In the genomic region with DNA sequence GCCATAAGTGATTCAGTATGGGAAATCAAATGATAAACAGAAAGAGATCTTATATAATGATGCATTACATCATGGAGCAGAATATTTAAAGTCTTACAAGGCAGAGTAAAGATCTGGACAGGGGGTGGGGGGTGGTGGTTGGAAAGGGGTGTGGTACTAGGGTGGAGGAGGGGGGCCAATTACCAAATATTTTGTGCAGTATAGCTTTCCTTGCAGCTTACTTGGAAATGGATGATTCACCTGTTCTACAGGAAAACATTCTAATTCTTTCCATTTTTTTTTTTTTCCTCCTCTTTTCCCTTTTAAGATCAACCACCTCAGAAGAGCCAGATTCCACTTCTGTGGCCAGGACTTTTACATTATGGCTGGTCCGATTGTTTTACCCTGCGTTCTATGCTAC, we compare ENCODE assay signal across 15 cellular contexts.
DNase-seq lines count a peak whose midpoint lies in the region; ATAC-seq, FAIRE-seq and TF ChIP-seq lines count a peak whose summit lies in the region.
"Had no signal": no experiment of that assay in that cellular context is flagged by ENCODE, and none has a peak within 500 bp of the region (broad histone marks: within the 10 kb centered on the region; RNA-seq: fewer than 3 reads in every experiment).

No MANE protein-coding gene starts in this region.

- TF ChIP-seq CTCF in suprapubic skin (IDR thresholded peaks at IDR 0.05) (no peak), psoas muscle (IDR thresholded peaks at IDR 0.05) (no peak)

- WGBS in suprapubic skin: 77% methylated on average over 2 of the region's 2 CpGs
- 76 to 83% (median 77%) methylated on average over 2 of the region's 2 CpGs for WGBS in psoas muscle, 3 donors

- intact Hi-C loops in psoas muscle (cut with DNase I): loop anchor here in 1 of 2 donors (5.0 kb wide), 1 partner anchor 57 kb away; no protein-coding TSS in a partner anchor

- DNase-seq in caudate nucleus (lab: John Stamatoyannopoulos, UW) (peak in 3 of 61 donors; percentile 4 to 40 (median 16)), suprapubic skin (ENCODE audit: low spot score in 2 of 2) (no peak), psoas muscle (no peak), H54 (ENCODE audit: insufficient read length, low spot score) (no peak)
- DNase-seq in stimulated activated naive CD4-positive, alpha-beta T cell (lab: John Stamatoyannopoulos, UW): no peak
- DNase-seq: activated CD4-positive, CD25-positive, alpha-beta regulatory T cell treated with anti-CD3 and anti-CD28 coated beads, Interleukin-2, amount 50 U/mL, for 72 hours; activated naive CD4-positive, alpha-beta T cell treated with anti-CD3 and anti-CD28 coated beads, Interleukin-2, amount 10 ng/mL, durations not matched to agents 7 days and 5 days; NCI-H2081 treated with DMSO at 0.1 percent for 48 hours; stimulated activated CD4-positive, alpha-beta T cell treated with anti-CD3 and anti-CD28 coated beads, Interleukin-2, amount 100 ng/mL, for 24 hours; stimulated activated CD8-positive, alpha-beta memory T cell treated with anti-CD3 and anti-CD28 coated beads, Interleukin-4, amount 100 ng/mL, for 48 hours had no signal

- H3K27ac ChIP-seq in HUES48 (ENCODE audit: low read depth, low read length) (no peak overlapping the region), caudate nucleus (ENCODE audit: low read depth, low read length) (peak overlapping the region; percentile 97), suprapubic skin (peak overlapping the region; percentile 97), psoas muscle (no peak overlapping the region)
- H3K27ac ChIP-seq: BLaER1 treated with 17β-estradiol and CSF1 and Interleukin-3, amounts not matched to agents 10 nM and 100 nM had no signal

- H3K27me3 ChIP-seq in HUES48 (ENCODE audit: control insufficient read depth, insufficient read depth, low read length) (peaks cover 3% of the 10 kb centered on the region; the same call in 1 of the 2 replicates), suprapubic skin (no peaks in the 10 kb centered on the region), psoas muscle (ENCODE audit: insufficient read depth in 3 of 3, low read length in 2 of 3) (no peaks in the 10 kb centered on the region)
- H3K27me3 ChIP-seq: BLaER1 treated with 17β-estradiol and CSF1 and Interleukin-3, amounts not matched to agents 10 nM and 100 nM had no signal

- FAIRE-seq in islet of Langerhans (lab: Jason Lieb, UNC): peak; percentile 36
- FAIRE-seq in H54 (lab: Jason Lieb, UNC): no peak
- FAIRE-seq: endometrium, GM18507 had no signal

- no peak for TF ChIP-seq EP300 in suprapubic skin (IDR thresholded peaks at IDR 0.05)

- H3K4me1 ChIP-seq in HUES48 (ENCODE audit: control insufficient read depth, insufficient read depth, low read length): peaks cover 21% of the 10 kb centered on the region
- peaks cover 27% of the 10 kb centered on the region for H3K4me1 ChIP-seq in suprapubic skin
- H3K4me1 ChIP-seq in psoas muscle: peaks cover 19% of the 10 kb centered on the region

- H3K9me3 ChIP-seq in HUES48 (ENCODE audit: control insufficient read depth, insufficient read depth, low read length) (no peaks in the 10 kb centered on the region), suprapubic skin (no peaks in the 10 kb centered on the region), psoas muscle (no peaks in the 10 kb centered on the region)
- H3K9me3 ChIP-seq: BLaER1 treated with 17β-estradiol and CSF1 and Interleukin-3, amounts not matched to agents 10 nM and 100 nM had no signal

- no peak overlapping the region for H3K9ac ChIP-seq in HUES48 (ENCODE audit: low read depth, low read length)
- H3K9ac ChIP-seq: BLaER1 treated with 17β-estradiol and CSF1 and Interleukin-3, amounts not matched to agents 10 nM and 100 nM had no signal

- H3K4me3 ChIP-seq in HUES48 (ENCODE audit: low read depth, low read length) (peak overlapping the region; percentile 59; the same call in 1 of the 2 replicates), suprapubic skin (peak overlapping the region; percentile 52), psoas muscle (no peak overlapping the region)
- H3K4me3 ChIP-seq: BLaER1 treated with 17β-estradiol and CSF1 and Interleukin-3, amounts not matched to agents 10 nM and 100 nM had no signal

- no peaks in the 10 kb centered on the region for H3K36me3 ChIP-seq in HUES48 (ENCODE audit: control insufficient read depth, insufficient read depth, low read length)
- no peaks in the 10 kb centered on the region for H3K36me3 ChIP-seq in suprapubic skin
- no peaks in the 10 kb centered on the region for H3K36me3 ChIP-seq in psoas muscle (ENCODE audit: insufficient read depth in 1 of 2, low read depth in 1 of 2)
- H3K36me3 ChIP-seq: BLaER1 treated with 17β-estradiol and CSF1 and Interleukin-3, amounts not matched to agents 10 nM and 100 nM had no signal

- TF ChIP-seq POLR2A in suprapubic skin (IDR thresholded peaks at IDR 0.05) (no peak), H54 (IDR thresholded peaks at IDR 0.05; ENCODE audit: low read depth, low read length) (no peak)

- no peak for ATAC-seq in psoas muscle

Comparison
In these comparisons a context has a peak if more than half of its experiments do, and no peak if none do; other contexts are left out.
1. H3K27ac ChIP-seq: peak in caudate nucleus (single experiment) and suprapubic skin (single experiment); none in HUES48 (single experiment) and psoas muscle (single experiment).